In the genomic region with DNA sequence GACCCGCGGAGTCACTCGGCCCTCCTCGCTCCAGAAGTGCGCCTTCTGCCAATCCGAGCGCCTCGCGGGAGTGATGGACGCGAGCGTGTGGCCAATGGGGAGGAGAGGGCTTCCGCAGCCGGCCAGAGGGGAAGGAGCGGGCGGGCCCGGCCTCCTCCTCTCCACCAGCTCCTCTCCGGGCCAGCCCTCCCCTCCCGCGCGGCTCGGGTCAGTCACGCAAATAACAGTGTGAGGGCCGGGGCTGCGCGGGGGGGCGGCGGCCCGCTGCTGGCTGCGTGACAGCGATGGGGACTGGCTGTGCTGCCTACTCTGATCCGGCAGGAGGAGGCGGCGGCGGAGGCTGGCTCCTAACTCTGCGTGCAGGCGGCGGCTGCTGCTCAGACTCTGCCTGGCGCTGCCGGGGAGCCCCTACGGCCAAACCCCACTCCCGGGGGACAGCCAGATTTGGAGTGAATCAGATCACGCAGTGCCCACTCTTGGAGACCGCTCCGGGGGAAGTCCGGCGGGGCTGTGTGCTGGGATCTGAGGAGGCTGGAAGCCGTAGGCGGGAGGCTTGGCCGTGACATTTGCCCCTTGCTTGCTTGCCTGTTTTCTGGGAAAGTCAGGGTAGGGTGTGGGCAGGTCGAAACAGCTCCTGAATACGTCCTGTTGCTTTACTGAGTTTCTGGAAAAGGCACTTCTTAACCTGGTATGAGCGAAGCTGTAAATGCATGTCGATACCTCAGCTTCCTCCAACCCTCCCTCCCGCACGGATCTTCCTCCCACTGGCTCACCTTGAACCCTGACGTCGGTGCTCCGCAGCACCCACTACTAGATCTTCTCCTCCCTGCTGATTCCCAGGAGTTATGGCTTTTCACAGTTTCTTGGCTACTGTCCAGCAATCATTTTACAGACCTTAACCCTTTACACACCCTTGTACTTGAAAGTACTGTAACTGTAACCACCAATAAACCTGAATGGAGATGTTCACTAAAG, we compare ENCODE assay signal across 8 cellular contexts.
DNase-seq lines count a peak whose midpoint lies in the region; ATAC-seq, FAIRE-seq and TF ChIP-seq lines count a peak whose summit lies in the region.

No MANE protein-coding gene starts in this region.

- DNase-seq in AG08395 (ENCODE audit: low spot score) (peak; percentile 98), GM12891 (ENCODE audit: insufficient read length, low spot score) (peak; percentile 97), NCI-H1105 (lab: John Stamatoyannopoulos, UW) (peak; percentile 67), lung microvascular endothelial cell (ENCODE audit: low read depth in 2 of 2) (peak; percentile 49 to 64), testis (peak; percentile 99)
- DNase-seq in T-helper 2 cell treated with Interferon-gamma antibody and Interleukin-4, amounts not matched to agents 5 μg/mL and 100 μg/mL, for 36 hours (ENCODE audit: low spot score) = peak; percentile 97
- peak in 1 of 3 donors; percentile 96 for DNase-seq in effector memory CD4-positive, alpha-beta T cell

- peak; percentile 48 for FAIRE-seq in GM12891 (lab: Jason Lieb, UNC)

- peak overlapping the region; percentile 88 for H3K27ac ChIP-seq in effector memory CD4-positive, alpha-beta T cell (ENCODE audit: insufficient read depth, low read length, poor library complexity, severe bottlenecking)
- peak overlapping the region; percentile 99 for H3K27ac ChIP-seq in testis

- H3K4me1 Mint-ChIP-seq in T-helper 2 cell treated with Interferon-gamma antibody and Interleukin-4, amounts not matched to agents 5 μg/mL and 100 μg/mL, for 36 hours (ENCODE audit: low read depth) = peaks cover 26% of the 10 kb centered on the region

- peak overlapping the region; percentile 89 for H3K4me3 Mint-ChIP-seq in T-helper 2 cell treated with Interferon-gamma antibody and Interleukin-4, amounts not matched to agents 5 μg/mL and 100 μg/mL, for 36 hours

- TF ChIP-seq CTCF in testis (IDR thresholded peaks at IDR 0.05) = peak; percentile 20 to 69 (median 55)

- peak; percentile 82 for ATAC-seq in HG02588 (IDR thresholded peaks at IDR 0.05; ENCODE audit: unreplicated experiment)

- peaks cover 5% of the 10 kb centered on the region for H3K9me3 Mint-ChIP-seq in T-helper 2 cell treated with Interferon-gamma antibody and Interleukin-4, amounts not matched to agents 5 μg/mL and 100 μg/mL, for 36 hours

- H3K4me3 ChIP-seq in effector memory CD4-positive, alpha-beta T cell (ENCODE audit: insufficient read depth, low read depth, low read length, poor library complexity, severe bottlenecking) = peak overlapping the region; percentile 89
- peak overlapping the region; percentile 86 to 89 for H3K4me3 ChIP-seq in testis

- H3K27ac Mint-ChIP-seq in T-helper 2 cell treated with Interferon-gamma antibody and Interleukin-4, amounts not matched to agents 5 μg/mL and 100 μg/mL, for 36 hours = peak overlapping the region; percentile 91

- no peaks in the 10 kb centered on the region for H3K9me3 ChIP-seq in effector memory CD4-positive, alpha-beta T cell (ENCODE audit: control insufficient read depth, low read length)
- H3K9me3 ChIP-seq in testis = no peaks in the 10 kb centered on the region

- H3K36me3 Mint-ChIP-seq in T-helper 2 cell treated with Interferon-gamma antibody and Interleukin-4, amounts not matched to agents 5 μg/mL and 100 μg/mL, for 36 hours (ENCODE audit: low read depth) = no peaks in the 10 kb centered on the region

- H3K4me1 ChIP-seq in effector memory CD4-positive, alpha-beta T cell (ENCODE audit: control insufficient read depth, insufficient read depth, low read length, poor library complexity, severe bottlenecking) = peaks cover 11% of the 10 kb centered on the region
- peaks cover 22% of the 10 kb centered on the region for H3K4me1 ChIP-seq in testis

- H3K36me3 ChIP-seq in effector memory CD4-positive, alpha-beta T cell (ENCODE audit: control insufficient read depth, insufficient read depth, low read length) = no peaks in the 10 kb centered on the region
- no peaks in the 10 kb centered on the region for H3K36me3 ChIP-seq in testis (ENCODE audit: low read depth, missing control alignments)

- TF ChIP-seq POLR2A in GM12891 (IDR thresholded peaks at IDR 0.05; ENCODE audit: low read depth, low read length) (no peak; the same call in 1 of the 2 replicates), testis (IDR thresholded peaks at IDR 0.05) (peak; percentile 50)

- intact Hi-C loops in testis (cut with DNase I; ENCODE audit: low total_unique reads) = loop anchor here (5.0 kb wide), 1 partner anchor 99 kb away; the partner anchor contains the start of gene SERTAD2

- H3K27me3 Mint-ChIP-seq in T-helper 2 cell treated with Interferon-gamma antibody and Interleukin-4, amounts not matched to agents 5 μg/mL and 100 μg/mL, for 36 hours (ENCODE audit: low read depth) = no peaks in the 10 kb centered on the region

- no peaks in the 10 kb centered on the region for H3K27me3 ChIP-seq in effector memory CD4-positive, alpha-beta T cell (replicated peaks; ENCODE audit: control insufficient read depth, insufficient read depth, low read length, poor library complexity, severe bottlenecking)
- no peaks in the 10 kb centered on the region for H3K27me3 ChIP-seq in testis

- WGBS in testis, 2 donors = 0% methylated on average over 7 to 42 of the region's 59 CpGs

TF ChIP-seq in GM12891, 5 proteins besides CTCF, POLR2A, EP300 and RAD21:
- TF ChIP-seq SPI1 (IDR thresholded peaks at IDR 0.05; ENCODE audit: low read depth, low read length) = 0 out of 2 replicates have a peak, but pooled peaks have one; percentile 1
- no peak for TF ChIP-seq TAF1 (IDR thresholded peaks at IDR 0.05; ENCODE audit: low read depth, low read length)
